In the genomic region with DNA sequence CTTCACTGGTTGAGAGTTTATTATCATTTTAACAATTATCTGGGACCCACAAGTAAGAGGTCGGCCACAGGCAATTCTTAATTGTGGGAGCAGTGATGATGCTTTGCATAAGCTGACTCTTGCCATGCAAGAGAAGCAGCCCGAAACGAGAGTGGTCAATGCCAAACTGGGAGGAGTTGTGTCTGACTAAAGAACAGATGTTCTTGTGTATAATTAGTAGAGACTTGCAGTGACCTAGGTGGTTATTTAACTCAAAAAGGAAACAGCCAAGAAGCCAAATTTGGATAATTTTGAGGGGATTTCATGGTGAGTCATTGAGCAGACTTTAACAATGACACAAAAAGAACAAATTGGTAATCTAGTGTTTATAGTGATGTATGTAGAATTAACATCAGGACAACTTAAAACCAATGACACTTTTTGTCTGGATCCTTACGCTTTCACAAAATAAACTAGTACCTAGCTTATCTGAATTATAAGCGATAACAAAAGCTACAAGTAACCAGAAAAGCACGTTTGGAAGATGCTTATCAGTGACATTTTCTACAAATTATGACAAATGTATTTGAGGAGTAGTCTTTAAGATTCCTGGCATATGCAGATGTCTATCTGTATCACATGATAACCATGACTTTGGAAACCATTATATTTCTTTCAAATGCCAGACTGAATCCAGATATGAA, we compare ENCODE assay signal across 12 cellular contexts.
DNase-seq lines count a peak whose midpoint lies in the region; ATAC-seq and TF ChIP-seq lines count a peak whose summit lies in the region.
"Had no signal": no experiment of that assay in that cellular context is flagged by ENCODE, and none has a peak within 500 bp of the region (broad histone marks: within the 10 kb centered on the region; RNA-seq: fewer than 3 reads in every experiment).

No MANE protein-coding gene starts in this region.

- TF ChIP-seq POLR2A in GM18505 (IDR thresholded peaks at IDR 0.05; ENCODE audit: borderline replicate concordance, extremely low read depth, insufficient read depth, insufficient read length) = no peak

- peak; percentile 79 for ATAC-seq in GM18505 (IDR thresholded peaks at IDR 0.05; ENCODE audit: unreplicated experiment)
- peak; percentile 89 for ATAC-seq in GM21390 (IDR thresholded peaks at IDR 0.05; ENCODE audit: unreplicated experiment)
- peak; percentile 77 for ATAC-seq in HG03064 (IDR thresholded peaks at IDR 0.05; ENCODE audit: low read depth, unreplicated experiment)
- ATAC-seq: left lung had no signal

- intact Hi-C loops in activated T-helper 2 cell treated with anti-CD3 and anti-CD28 coated beads, Interferon-gamma antibody, Interleukin-2, Interleukin-4, amounts not matched to agents 10 μg/mL and 5 μg/mL and 100 μg/mL, durations not matched to agents 14 hours and 24 hours and 36 hours (cut with micrococcal nuclease) = no loop called here

- no peaks in the 10 kb centered on the region for H3K9me2 ChIP-seq in OCI-LY1 (ENCODE audit: low read depth, low read length)

- H3K27me3 ChIP-seq in OCI-LY1 (ENCODE audit: insufficient read depth, low read length) (no peaks in the 10 kb centered on the region), HAP-1 (ENCODE audit: low read depth) (no peaks in the 10 kb centered on the region)
- H3K27me3 ChIP-seq: left lung had no signal

- no peaks in the 10 kb centered on the region for H3F3A ChIP-seq in OCI-LY1 (ENCODE audit: insufficient read depth, low read length)

- no peaks in the 10 kb centered on the region for H3K79me2 ChIP-seq in OCI-LY1 (ENCODE audit: insufficient read depth, low read length)

- H3K9me3 Mint-ChIP-seq in activated T-helper 2 cell treated with anti-CD3 and anti-CD28 coated beads, Interferon-gamma antibody, Interleukin-2, Interleukin-4, amounts not matched to agents 10 μg/mL and 5 μg/mL and 100 μg/mL, durations not matched to agents 14 hours and 24 hours and 36 hours = peaks cover 44% of the 10 kb centered on the region

- peaks cover 41% of the 10 kb centered on the region for H3K4me1 ChIP-seq in OCI-LY1 (ENCODE audit: insufficient read depth, low read length, severe bottlenecking)
- no peaks in the 10 kb centered on the region for H3K4me1 ChIP-seq in HAP-1
- H3K4me1 ChIP-seq: left lung had no signal

- TF ChIP-seq CTCF in OCI-LY1 (IDR thresholded peaks at IDR 0.05; ENCODE audit: low read length) = no peak

- no peak overlapping the region for H3K27ac Mint-ChIP-seq in activated T-helper 2 cell treated with anti-CD3 and anti-CD28 coated beads, Interferon-gamma antibody, Interleukin-2, Interleukin-4, amounts not matched to agents 10 μg/mL and 5 μg/mL and 100 μg/mL, durations not matched to agents 14 hours and 24 hours and 36 hours
- H3K27ac Mint-ChIP-seq: CD4-positive, CD25-positive, alpha-beta regulatory T cell had no signal

- no peak overlapping the region for H2AFZ ChIP-seq in OCI-LY1 (ENCODE audit: low read length)

- no peaks in the 10 kb centered on the region for H3K27me3 Mint-ChIP-seq in activated T-helper 2 cell treated with anti-CD3 and anti-CD28 coated beads, Interferon-gamma antibody, Interleukin-2, Interleukin-4, amounts not matched to agents 10 μg/mL and 5 μg/mL and 100 μg/mL, durations not matched to agents 14 hours and 24 hours and 36 hours (ENCODE audit: low read depth)
- H3K27me3 Mint-ChIP-seq: CD4-positive, CD25-positive, alpha-beta regulatory T cell had no signal

- H3K4me3 ChIP-seq in OCI-LY1 (ENCODE audit: low read depth, low read length, poor library complexity, severe bottlenecking) = no peak overlapping the region
- no peak overlapping the region for H3K4me3 ChIP-seq in HAP-1
- H3K4me3 ChIP-seq: cardiac muscle cell, left lung had no signal

- no peaks in the 10 kb centered on the region for H3K36me3 Mint-ChIP-seq in activated T-helper 2 cell treated with anti-CD3 and anti-CD28 coated beads, Interferon-gamma antibody, Interleukin-2, Interleukin-4, amounts not matched to agents 10 μg/mL and 5 μg/mL and 100 μg/mL, durations not matched to agents 14 hours and 24 hours and 36 hours (ENCODE audit: low read depth)
- H3K36me3 Mint-ChIP-seq: CD4-positive, CD25-positive, alpha-beta regulatory T cell had no signal

- H3K9ac ChIP-seq in OCI-LY1 (ENCODE audit: low read length) = no peak overlapping the region

- H3K9me3 ChIP-seq in OCI-LY1 (ENCODE audit: low read length) (no peaks in the 10 kb centered on the region), HAP-1 (no peaks in the 10 kb centered on the region)

- no peak overlapping the region for H3K4me2 ChIP-seq in OCI-LY1 (ENCODE audit: low read length)

- H3K4me1 Mint-ChIP-seq in activated T-helper 2 cell treated with anti-CD3 and anti-CD28 coated beads, Interferon-gamma antibody, Interleukin-2, Interleukin-4, amounts not matched to agents 10 μg/mL and 5 μg/mL and 100 μg/mL, durations not matched to agents 14 hours and 24 hours and 36 hours (ENCODE audit: low read depth) = no peaks in the 10 kb centered on the region
- H3K4me1 Mint-ChIP-seq: CD4-positive, CD25-positive, alpha-beta regulatory T cell had no signal

- H3K4me3 Mint-ChIP-seq in activated T-helper 2 cell treated with anti-CD3 and anti-CD28 coated beads, Interferon-gamma antibody, Interleukin-2, Interleukin-4, amounts not matched to agents 10 μg/mL and 5 μg/mL and 100 μg/mL, durations not matched to agents 14 hours and 24 hours and 36 hours (ENCODE audit: low read depth) = no peak overlapping the region
- H3K4me3 Mint-ChIP-seq: CD4-positive, CD25-positive, alpha-beta regulatory T cell had no signal

- in situ Hi-C loops in HAP-1 (cut with MboI; ENCODE audit: low sequenced_read_pairs) = no loop called here

- peak overlapping the region; percentile 55 for H3K27ac ChIP-seq in OCI-LY1 (ENCODE audit: low read depth, low read length, poor library complexity, severe bottlenecking)
- H3K27ac ChIP-seq: cardiac muscle cell, left lung had no signal

- H3K36me3 ChIP-seq in OCI-LY1 (ENCODE audit: insufficient read depth, low read length) (no peaks in the 10 kb centered on the region), HAP-1 (replicated peaks) (no peaks in the 10 kb centered on the region)
- H3K36me3 ChIP-seq: cardiac muscle cell, left lung had no signal

- DNase-seq in activated T-helper 2 cell treated with anti-CD3 and anti-CD28 coated beads, Interferon-gamma antibody, Interleukin-2, Interleukin-4, amounts not matched to agents 10 μg/mL and 5 μg/mL and 100 μg/mL, durations not matched to agents 14 hours and 24 hours and 36 hours (ENCODE audit: low spot score) = no peak
- no peak for DNase-seq in activated CD4-positive, alpha-beta T cell treated with anti-CD3 and anti-CD28 coated beads, Interleukin-2, amount 50 U/mL, for 1 hour
- DNase-seq in HAP-1 (ENCODE audit: low spot score in 2 of 2) (no peak), NCI-H2227 (lab: John Stamatoyannopoulos, UW; ENCODE audit: unreplicated experiment) (no peak)
- DNase-seq: CD4-positive, CD25-positive, alpha-beta regulatory T cell; left lung; NCI-H774 had no signal

- H4K20me1 ChIP-seq in OCI-LY1 (ENCODE audit: insufficient read depth, low read length) = no peaks in the 10 kb centered on the region
